In the genomic region with DNA sequence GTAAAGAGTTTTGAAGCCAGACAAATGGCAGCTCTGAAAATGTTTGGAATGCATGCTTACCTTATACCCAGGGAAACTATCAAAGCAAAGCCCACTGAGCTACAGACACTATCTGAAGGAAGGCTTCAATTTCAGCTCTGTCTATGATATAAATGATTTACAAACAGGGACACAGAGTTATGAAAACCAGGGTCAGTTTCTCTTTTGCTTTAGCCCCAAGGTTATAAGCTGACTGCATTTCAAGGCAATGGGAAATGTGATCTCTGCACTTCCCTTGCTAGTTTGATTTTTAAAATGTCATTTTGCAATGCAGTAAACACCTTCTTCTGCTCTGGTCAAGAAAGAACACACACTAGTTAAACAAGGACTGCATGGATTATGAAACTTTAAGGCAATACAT, we compare ENCODE assay signal across 14 cellular contexts.
DNase-seq lines count a peak whose midpoint lies in the region; ATAC-seq and TF ChIP-seq lines count a peak whose summit lies in the region.
"Had no signal": no experiment of that assay in that cellular context is flagged by ENCODE, and none has a peak within 500 bp of the region (broad histone marks: within the 10 kb centered on the region; RNA-seq: fewer than 3 reads in every experiment).

No MANE protein-coding gene starts in this region.

- in situ Hi-C loops in brain microvascular endothelial cell (cut with HindIII; ENCODE audit: low pct_ligation_motif_present, low sequenced_read_pairs), result no loop called here

- H3K4me3 Mint-ChIP-seq in activated CD4-positive, alpha-beta memory T cell treated with anti-CD3 and anti-CD28 coated beads for 36 hours, result no peak overlapping the region
- H3K4me3 Mint-ChIP-seq in mesothelial cell of epicardium, result no peak overlapping the region

- H3K27me3 Mint-ChIP-seq in activated CD4-positive, alpha-beta memory T cell treated with anti-CD3 and anti-CD28 coated beads for 36 hours, result no peaks in the 10 kb centered on the region
- peaks cover 4% of the 10 kb centered on the region for H3K27me3 Mint-ChIP-seq in mesothelial cell of epicardium (ENCODE audit: low read depth)

- TF ChIP-seq CTCF in mesothelial cell of epicardium (IDR thresholded peaks at IDR 0.05; ENCODE audit: unreplicated experiment) (no peak), brain microvascular endothelial cell (IDR thresholded peaks at IDR 0.05; ENCODE audit: low read depth, low read length, missing control alignments) (no peak)

- H3K9me3 Mint-ChIP-seq in activated CD4-positive, alpha-beta memory T cell treated with anti-CD3 and anti-CD28 coated beads for 36 hours, result no peaks in the 10 kb centered on the region
- no peaks in the 10 kb centered on the region for H3K9me3 Mint-ChIP-seq in mesothelial cell of epicardium

- CTCF ChIA-PET in activated CD4-positive, alpha-beta memory T cell treated with anti-CD3 and anti-CD28 coated beads for 36 hours (lab: Charles Lee), result interaction anchor here (0.6 to 1.2 kb wide), 6 partner anchors 18 to 450 kb away, joined by 3 to 5 read pairs (median 3); no protein-coding TSS in a partner anchor

- peaks cover 3% of the 10 kb centered on the region for H3K4me1 Mint-ChIP-seq in activated CD4-positive, alpha-beta memory T cell treated with anti-CD3 and anti-CD28 coated beads for 36 hours (ENCODE audit: low read depth)
- H3K4me1 Mint-ChIP-seq in mesothelial cell of epicardium, result peaks cover 30% of the 10 kb centered on the region

- H3K27ac ChIP-seq in brain microvascular endothelial cell, result no peak overlapping the region
- H3K27ac ChIP-seq: vagina had no signal

- POLR2A ChIA-PET in activated CD4-positive, alpha-beta memory T cell treated with anti-CD3 and anti-CD28 coated beads for 36 hours (lab: Charles Lee), result no interaction called here

- peaks cover 37% of the 10 kb centered on the region for H3K36me3 Mint-ChIP-seq in activated CD4-positive, alpha-beta memory T cell treated with anti-CD3 and anti-CD28 coated beads for 36 hours
- no peaks in the 10 kb centered on the region for H3K36me3 Mint-ChIP-seq in mesothelial cell of epicardium

- H3K36me3 ChIP-seq in brain microvascular endothelial cell (replicated peaks), result peaks cover 8% of the 10 kb centered on the region

- DNase-seq in activated CD4-positive, alpha-beta memory T cell treated with anti-CD3 and anti-CD28 coated beads for 36 hours, result no peak
- DNase-seq in mesothelial cell of epicardium (ENCODE audit: low spot score in 2 of 2, unreplicated experiment in 2 of 2), result no peak
- no peak for DNase-seq in brain microvascular endothelial cell
- DNase-seq in NCI-H345 (lab: John Stamatoyannopoulos, UW), result no peak
- DNase-seq in OCI-M1 (lab: John Stamatoyannopoulos, UW), result no peak
- DNase-seq: dorsolateral prefrontal cortex; GF-D8; NCI-H2081 treated with DMSO at 0.1 percent for 48 hours; NCI-H774; stimulated activated naive CD8-positive, alpha-beta T cell treated with anti-CD3 and anti-CD28 coated beads, Interleukin-15, Interleukin-2, amounts not matched to agents 100 U/mL and 50 U/mL, for 24 hours had no signal

- no peak overlapping the region for H3K4me3 ChIP-seq in brain microvascular endothelial cell (ENCODE audit: low read depth, low read length)
- H3K4me3 ChIP-seq: dorsolateral prefrontal cortex, vagina had no signal

- intact Hi-C loops in activated CD4-positive, alpha-beta memory T cell treated with anti-CD3 and anti-CD28 coated beads for 36 hours (cut with micrococcal nuclease), result no loop called here

- peak overlapping the region; percentile 48 for H3K27ac Mint-ChIP-seq in activated CD4-positive, alpha-beta memory T cell treated with anti-CD3 and anti-CD28 coated beads for 36 hours
- H3K27ac Mint-ChIP-seq in mesothelial cell of epicardium, result peak overlapping the region; percentile 50

- no peaks in the 10 kb centered on the region for H3K27me3 ChIP-seq in brain microvascular endothelial cell (replicated peaks)
- H3K27me3 ChIP-seq: dorsolateral prefrontal cortex, vagina had no signal

- ATAC-seq in GM18861 (IDR thresholded peaks at IDR 0.05; ENCODE audit: unreplicated experiment), result peak; percentile 74
- peak; percentile 73 for ATAC-seq in GM19438 (IDR thresholded peaks at IDR 0.05; ENCODE audit: low read depth, unreplicated experiment)
- ATAC-seq: HCT116; stimulated activated naive CD8-positive, alpha-beta T cell treated with anti-CD3 and anti-CD28 coated beads, Interleukin-15, Interleukin-2, amounts not matched to agents 100 U/mL and 50 U/mL, for 24 hours had no signal
